Comparison of ENCODE assay signal across 8 cellular contexts in the genomic region with DNA sequence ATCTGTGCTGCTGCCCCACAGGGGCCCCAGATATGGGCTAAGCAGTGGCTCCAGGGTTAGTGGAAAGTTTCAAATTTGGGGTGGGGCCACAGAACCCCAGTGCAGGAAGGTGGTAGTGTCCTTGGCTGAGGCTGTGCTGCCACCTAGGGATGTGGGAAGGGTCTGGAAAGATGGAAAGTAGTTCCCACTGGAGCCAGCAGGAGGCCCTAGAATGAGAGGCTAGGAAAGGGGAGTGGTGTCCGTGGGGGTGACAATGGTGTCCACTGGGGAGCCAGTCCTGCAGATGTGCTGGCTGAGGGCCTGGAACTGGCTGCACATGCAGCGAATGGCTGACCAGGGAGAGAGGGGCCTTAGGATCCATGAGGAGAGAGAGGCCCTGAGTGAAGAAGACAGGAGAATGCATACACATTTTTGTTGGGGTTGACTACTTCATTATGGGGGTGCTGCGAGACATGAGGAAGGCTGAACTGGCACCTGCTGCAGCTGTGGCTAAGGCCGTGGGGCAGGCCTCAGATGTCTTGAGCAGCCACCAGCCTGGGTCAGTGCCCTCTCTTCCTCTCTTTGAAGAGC. TPM values are rescaled to one million over a fixed set of nuclear protein-coding genes. Genes with fewer than 3 reads are reported as not detected.
DNase-seq lines count a peak whose midpoint lies in the region; ATAC-seq and TF ChIP-seq lines count a peak whose summit lies in the region.

No MANE protein-coding gene starts in this region.

- H3K27ac ChIP-seq in cardiac muscle cell: no peak overlapping the region
- no peak overlapping the region for H3K27ac ChIP-seq in caudate nucleus (ENCODE audit: low read depth, low read length)

- no peaks in the 10 kb centered on the region for H3K27me3 ChIP-seq in cardiac muscle cell

- no peaks in the 10 kb centered on the region for H3K9me3 ChIP-seq in cardiac muscle cell (ENCODE audit: low read depth)

- TF ChIP-seq CTCF in cardiac muscle cell (IDR thresholded peaks at IDR 0.05; ENCODE audit: low read depth, low read length): peak; percentile 67

- no peak for ATAC-seq in Right ventricle myocardium inferior
- ATAC-seq in GM21360 (IDR thresholded peaks at IDR 0.05; ENCODE audit: unreplicated experiment): no peak
- ATAC-seq in GM19467 (IDR thresholded peaks at IDR 0.05; ENCODE audit: unreplicated experiment): no peak

- no peaks in the 10 kb centered on the region for H3K4me1 ChIP-seq in cardiac muscle cell (ENCODE audit: low read depth)

- intact Hi-C loops in Right ventricle myocardium inferior (cut with DNase I): no loop called here

- DNase-seq in cardiac muscle cell (ENCODE audit: low read depth in 1 of 2, low spot score in 1 of 2): peak; percentile 36 to 45
- DNase-seq in Right ventricle myocardium inferior (ENCODE audit: missing footprints): no peak
- DNase-seq in NCI-H1930 (lab: John Stamatoyannopoulos, UW): peak; percentile 52 to 56
- DNase-seq in caudate nucleus (lab: John Stamatoyannopoulos, UW): peak in 39 of 61 donors; percentile 4 to 74 (median 32)
- peak; percentile 47 for DNase-seq in midbrain (lab: John Stamatoyannopoulos, UW)
- DNase-seq in NCI-H526 treated with DMSO at 0.1 percent for 48 hours (lab: John Stamatoyannopoulos, UW): no peak

- no peak overlapping the region for H3K4me3 ChIP-seq in cardiac muscle cell

- no peaks in the 10 kb centered on the region for H3K36me3 ChIP-seq in cardiac muscle cell

RNA-seq across cellular contexts. Expression of a gene that starts 21.1 kb away (rescaled TPM):
- total RNA-seq in cardiac muscle cell (not detected in 2 replicates), Right ventricle myocardium inferior (not detected)
- not detected in 2 replicates for polyA plus RNA-seq in cardiac muscle cell

RNA-seq across cellular contexts. Expression of a gene that starts 33.3 kb away (rescaled TPM):
- total RNA-seq in cardiac muscle cell (104 and 109 TPM in 2 replicates), Right ventricle myocardium inferior (37.6 TPM)
- polyA plus RNA-seq in cardiac muscle cell: 137 and 154 TPM in 2 replicates

Comparison
In these comparisons a context has a peak if more than half of its experiments do, and no peak if none do; other contexts are left out.
1. DNase-seq: peak in cardiac muscle cell (2 of 2), NCI-H1930 (2 of 2), caudate nucleus (39 of 61) and midbrain (single experiment); none in Right ventricle myocardium inferior (single experiment) and NCI-H526 treated with DMSO at 0.1 percent for 48 hours (single experiment).